ENCODE assay signal across 9 cellular contexts in genomic region chr12:85036736-85037135, GRCh38. TPM values are rescaled to one million over a fixed set of nuclear protein-coding genes. Genes with fewer than 3 reads are reported as not detected.
DNase-seq lines count a peak whose midpoint lies in the region; ATAC-seq and TF ChIP-seq lines count a peak whose summit lies in the region.
"Had no signal": no experiment of that assay in that cellular context is flagged by ENCODE, and none has a peak within 500 bp of the region (broad histone marks: within the 10 kb centered on the region; RNA-seq: fewer than 3 reads in every experiment).

No MANE protein-coding gene starts in this region.

- H3K9ac ChIP-seq in HUES64 (ENCODE audit: low read depth, low read length), result peak overlapping the region; percentile 81
- no peak overlapping the region for H3K9ac ChIP-seq in colonic mucosa (ENCODE audit: low read depth in 2 of 2, low read length in 2 of 2)

- DNase-seq in DMS53 (lab: John Stamatoyannopoulos, UW) (peak; percentile 86), colonic mucosa (no peak), osteoblast (ENCODE audit: insufficient read length, low spot score, missing footprints) (no peak), NCI-H2171 treated with DMSO at 0.1 percent for 48 hours (lab: John Stamatoyannopoulos, UW) (no peak), NCI-H524 treated with DMSO at 0.1 percent for 48 hours (lab: John Stamatoyannopoulos, UW) (no peak)

- H3K27ac ChIP-seq in HUES64 (ENCODE audit: low read depth, low read length) (no peak overlapping the region), colonic mucosa (no peak overlapping the region), osteoblast (ENCODE audit: low read depth, low read length) (no peak overlapping the region)

- WGBS in HUES64, result 9% methylated on average over 2 of the region's 3 CpGs

- intact Hi-C loops in colonic mucosa (cut with DNase I), result no loop called here

- H3K4me1 ChIP-seq in HUES64 (ENCODE audit: insufficient read depth, low read length) (0 out of 2 replicates have a peak, but pooled peaks cover 3% of the 10 kb centered on the region), colonic mucosa (no peaks in the 10 kb centered on the region), osteoblast (ENCODE audit: insufficient read depth, low read length) (no peaks in the 10 kb centered on the region)

- ATAC-seq in GM18907 (IDR thresholded peaks at IDR 0.05; ENCODE audit: unreplicated experiment), result no peak
- no peak for ATAC-seq in GM18870 (IDR thresholded peaks at IDR 0.05; ENCODE audit: unreplicated experiment)

- H3K4me3 ChIP-seq in HUES64 (ENCODE audit: low read length) (peak overlapping the region; percentile 90), colonic mucosa (peak overlapping the region; percentile 33), osteoblast (ENCODE audit: insufficient read depth, low read length) (peak overlapping the region; percentile 62)

- H3K27me3 ChIP-seq in HUES64 (ENCODE audit: insufficient read depth, low read length) (peaks cover 9% of the 10 kb centered on the region; the same call in 1 of the 2 replicates), colonic mucosa (no peaks in the 10 kb centered on the region), osteoblast (ENCODE audit: insufficient read depth, low read length) (no peaks in the 10 kb centered on the region)

- H3K4me2 ChIP-seq in osteoblast (ENCODE audit: insufficient read depth, low read length), result peak overlapping the region; percentile 82

- H3K36me3 ChIP-seq in HUES64 (ENCODE audit: insufficient read depth, low read length) (no peaks in the 10 kb centered on the region), colonic mucosa (no peaks in the 10 kb centered on the region), osteoblast (ENCODE audit: insufficient read depth, low read length) (no peaks in the 10 kb centered on the region)

- no peaks in the 10 kb centered on the region for H3K9me3 ChIP-seq in HUES64 (ENCODE audit: insufficient read depth, low read depth, low read length)
- no peaks in the 10 kb centered on the region for H3K9me3 ChIP-seq in colonic mucosa
- H3K9me3 ChIP-seq in osteoblast (ENCODE audit: low read depth, low read length), result no peaks in the 10 kb centered on the region

- H3K79me2 ChIP-seq in osteoblast (ENCODE audit: insufficient read depth, low read length), result no peaks in the 10 kb centered on the region

- no peak for TF ChIP-seq CTCF in colonic mucosa (IDR thresholded peaks at IDR 0.05)
- no peak for TF ChIP-seq CTCF in osteoblast (IDR thresholded peaks at IDR 0.05; ENCODE audit: extremely low read depth, low read depth, low read length)

- peak overlapping the region; percentile 84 for H2AFZ ChIP-seq in osteoblast (ENCODE audit: low read length)

- no peaks in the 10 kb centered on the region for H4K20me1 ChIP-seq in osteoblast (ENCODE audit: insufficient read depth, low read length)

RNA-seq across cellular contexts. Expression of gene LRRIQ1, which starts 0.6 kb away (rescaled TPM):
- polyA plus RNA-seq in HUES64 (2013, experiment 1 of 2), result 0.65 TPM
- polyA plus RNA-seq in HUES64 (2013, experiment 2 of 2), result 2.0 TPM
- total RNA-seq in colonic mucosa (under 1 TPM in 1 of 2 donors, not detected in 1; 0.05 TPM), osteoblast (under 0.01 TPM in 1 of 2 replicates, not detected in the other)
- total RNA-seq: myocyte had no signal

RNA-seq across cellular contexts. Expression of gene TSPAN19, which starts 0.7 kb away (rescaled TPM):
- polyA plus RNA-seq in HUES64 (2013, experiment 1 of 2), result 0.45 TPM
- 0.44 TPM for polyA plus RNA-seq in HUES64 (2013, experiment 2 of 2)
- total RNA-seq in colonic mucosa (not detected), osteoblast (not detected in 2 replicates)
- total RNA-seq: myocyte had no signal

Comparison
In these comparisons a context has a peak if more than half of its experiments do, and no peak if none do; other contexts are left out.
1. H3K4me3 ChIP-seq: peak in every context shown above with its lines; median percentile 90 in HUES64; 62 in osteoblast; 33 in colonic mucosa.